Comparison of ENCODE assay signal across 17 cellular contexts in genomic region chr2:107002735-107003134, GRCh38.
A peak's percentile ranks its signal among the peaks of the same experiment; 100 is the strongest.
DNase-seq lines count a peak whose midpoint lies in the region; ATAC-seq and TF ChIP-seq lines count a peak whose summit lies in the region.
"Had no signal": no experiment of that assay in that cellular context is flagged by ENCODE, and none has a peak within 500 bp of the region (broad histone marks: within the 10 kb centered on the region; RNA-seq: fewer than 3 reads in every experiment).

No MANE protein-coding gene starts in this region.

- no peaks in the 10 kb centered on the region for H3K36me3 ChIP-seq in PC-3 (ENCODE audit: low read depth, low read length)

- H3K27ac ChIP-seq in PC-3 (ENCODE audit: low read length) = peak overlapping the region; percentile 99

- BruUV-seq in PC-3 (replicated peaks; lab: Mats Ljungman, UMichigan) = TSS peak; percentile 38

- H3F3A ChIP-seq in PC-3 (ENCODE audit: low read length, unreplicated experiment) = peaks cover 18% of the 10 kb centered on the region

- peak; percentile 47; the same call in 1 of the 2 replicates for ATAC-seq in PC-3
- ATAC-seq in HG03045 (IDR thresholded peaks at IDR 0.05; ENCODE audit: unreplicated experiment) = no peak

- POLR2A ChIA-PET in PC-3 (lab: Charles Lee; ENCODE audit: unreplicated experiment) (interaction anchor here (0.5 to 1.1 kb wide), 3 partner anchors 12 to 24 kb away, joined by 3 read pairs; no protein-coding TSS in a partner anchor), HEK293T (lab: Yijun Ruan, JAX) (no interaction called here)

- no peaks in the 10 kb centered on the region for H3K79me2 ChIP-seq in PC-3 (ENCODE audit: low read length)

- no peaks in the 10 kb centered on the region for H3K27me3 ChIP-seq in PC-3 (ENCODE audit: low read length)

- H2AFZ ChIP-seq in PC-3 (ENCODE audit: low read length) = no peak overlapping the region

- peaks cover 70% of the 10 kb centered on the region for H3K4me1 ChIP-seq in PC-3 (ENCODE audit: insufficient read depth, low read length)

- DNase-seq in Daoy (ENCODE audit: low read depth) (peak; percentile 76), PC-3 (peak; percentile 88), cardiac fibroblast (ENCODE audit: low read depth in 2 of 2) (peak; percentile 10 to 49), iris pigment epithelial cell (ENCODE audit: low read depth) (peak; percentile 74), DMS 273 treated with DMSO at 0.1 percent for 48 hours (lab: John Stamatoyannopoulos, UW) (no peak), kidney glomerular epithelial cell (lab: John Stamatoyannopoulos, UW) (no peak), HEK293T (ENCODE audit: extremely low spot score) (no peak)
- DNase-seq: AML-193; CD4-positive, CD25-positive, alpha-beta regulatory T cell; DND-41; MV-4-11; NCI-H1436; NCI-H2081; NCI-H2227 treated with DMSO at 0.1 percent for 48 hours; NCI-H69; NK-92 treated with Interleukin-12 subunit alpha and Interleukin-12 subunit beta, amount 100 ng/mL, for 24 hours had no signal

- no peaks in the 10 kb centered on the region for H4K20me1 ChIP-seq in PC-3 (ENCODE audit: low read length)

- H3K4me3 ChIP-seq in PC-3 (ENCODE audit: low read length) = no peak overlapping the region
- H3K4me3 ChIP-seq in cardiac fibroblast (replicated peaks in 1 of 2; ENCODE audit: low read depth in 2 of 2, low read length in 2 of 2) = no peak overlapping the region

- CTCF ChIA-PET in PC-3 (lab: Charles Lee) (interaction anchor here (0.5 to 1.0 kb wide), 2 partner anchors 115 to 632 kb away, joined by 3 to 5 read pairs; no protein-coding TSS in a partner anchor), HEK293T (lab: Yijun Ruan, JAX) (no interaction called here)

- peak overlapping the region; percentile 62 for H3K4me2 ChIP-seq in PC-3 (ENCODE audit: low read length)

- no peaks in the 10 kb centered on the region for H3K9me3 ChIP-seq in PC-3 (ENCODE audit: low read length)

- intact Hi-C loops in PC-3 (cut with micrococcal nuclease) = loop anchor here (1.0 kb wide), 1 partner anchor 23 kb away; no protein-coding TSS in a partner anchor

- TF ChIP-seq CTCF in PC-3 (conservative IDR thresholded peaks at IDR 0.05; ENCODE audit: low read depth, low read length) (no peak), cardiac fibroblast (IDR thresholded peaks at IDR 0.05; ENCODE audit: low read depth, low read length) (no peak)

- no peaks in the 10 kb centered on the region for H3K9me2 ChIP-seq in PC-3 (replicated peaks; ENCODE audit: low read length)

- H3K9ac ChIP-seq in PC-3 (ENCODE audit: low read length) = peak overlapping the region; percentile 79

TF ChIP-seq in HEK293T, 16 proteins besides CTCF, POLR2A, EP300 and RAD21:
- TF ChIP-seq ELF4 (IDR thresholded peaks at IDR 0.05) (no peak), FOXA1 (IDR thresholded peaks at IDR 0.05) (no peak), BHLHE40 (IDR thresholded peaks at IDR 0.05; ENCODE audit: borderline replicate concordance) (no peak), HDGF (IDR thresholded peaks at IDR 0.05; ENCODE audit: borderline replicate concordance) (no peak), TARDBP (IDR thresholded peaks at IDR 0.05) (no peak), ARNT (IDR thresholded peaks at IDR 0.05) (no peak), FOXK2 (IDR thresholded peaks at IDR 0.05) (no peak), SP1 (IDR thresholded peaks at IDR 0.05) (no peak), SUZ12 (IDR thresholded peaks at IDR 0.05) (no peak), NFRKB (IDR thresholded peaks at IDR 0.05) (no peak), CTBP1 (IDR thresholded peaks at IDR 0.05; ENCODE audit: borderline replicate concordance) (no peak), LEF1 (IDR thresholded peaks at IDR 0.05; ENCODE audit: borderline replicate concordance) (no peak), ZNF384 (IDR thresholded peaks at IDR 0.05) (no peak)

Comparison
In these comparisons a context has a peak if more than half of its experiments do, and no peak if none do; other contexts are left out.
1. DNase-seq: peak in Daoy (single experiment), PC-3 (single experiment), cardiac fibroblast (2 of 2) and iris pigment epithelial cell (single experiment); none in DMS 273 treated with DMSO at 0.1 percent for 48 hours (single experiment), kidney glomerular epithelial cell (single experiment) and HEK293T (single experiment).